In the genomic region with DNA sequence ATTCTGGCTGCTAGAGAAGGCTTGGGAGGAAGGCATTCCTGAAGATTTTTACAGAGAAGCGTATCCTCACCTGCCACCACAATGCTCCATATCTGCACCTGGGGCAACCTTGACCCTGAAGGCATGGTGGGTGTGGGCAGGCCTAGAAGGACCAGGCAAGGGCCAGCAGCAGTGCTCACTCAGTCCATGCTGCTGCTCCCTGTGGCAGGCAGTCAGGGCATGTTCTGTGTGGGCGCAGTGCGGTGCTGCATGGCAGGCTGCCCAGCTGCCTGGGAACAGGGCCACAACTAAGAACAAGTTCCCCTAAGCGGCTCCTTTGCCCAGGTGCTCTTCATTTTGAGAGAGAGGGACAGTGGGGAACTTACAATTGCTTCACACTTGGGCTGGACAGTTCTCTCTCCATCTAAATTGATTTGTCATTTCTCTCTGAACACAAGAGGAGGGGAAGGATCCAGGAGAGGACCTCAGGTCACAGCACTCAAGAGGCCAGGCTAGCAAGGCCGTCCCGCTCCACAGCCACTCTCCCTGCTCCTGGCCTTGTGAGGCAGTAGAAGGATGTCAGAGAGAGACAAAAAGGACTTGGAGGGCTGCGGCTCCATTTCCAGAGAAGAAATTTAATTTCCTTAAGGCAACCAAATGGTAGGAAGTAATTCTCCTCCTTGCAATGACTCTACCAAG, we compare ENCODE assay signal across 12 cellular contexts.
DNase-seq lines count a peak whose midpoint lies in the region; ATAC-seq and TF ChIP-seq lines count a peak whose summit lies in the region.
"Had no signal": no experiment of that assay in that cellular context is flagged by ENCODE, and none has a peak within 500 bp of the region (broad histone marks: within the 10 kb centered on the region; RNA-seq: fewer than 3 reads in every experiment).

No MANE protein-coding gene starts in this region.

- no peak for TF ChIP-seq CTCF in 22Rv1 (IDR thresholded peaks at IDR 0.05)
- no peak for TF ChIP-seq CTCF in colonic mucosa (IDR thresholded peaks at IDR 0.05)

- H3K27ac ChIP-seq in 22Rv1 (peak overlapping the region; percentile 66), colonic mucosa (no peak overlapping the region)

- H3K36me3 ChIP-seq in colonic mucosa, result no peaks in the 10 kb centered on the region

- intact Hi-C loops in colonic mucosa (cut with DNase I), result no loop called here

- H3K27me3 Mint-ChIP-seq in stimulated activated naive CD8-positive, alpha-beta T cell treated with anti-CD3 and anti-CD28 coated beads, Interleukin-15, amount 100 ng/mL, for 72 hours, result no peaks in the 10 kb centered on the region
- H3K27me3 Mint-ChIP-seq: activated naive CD8-positive, alpha-beta T cell treated with anti-CD3 and anti-CD28 coated beads for 36 hours had no signal

- ATAC-seq in stimulated activated naive CD8-positive, alpha-beta T cell treated with anti-CD3 and anti-CD28 coated beads, Interleukin-15, amount 100 ng/mL, for 72 hours, result no peak
- ATAC-seq: activated CD4-positive, CD25-positive, alpha-beta regulatory T cell treated with anti-CD3 and anti-CD28 coated beads, Interleukin-2, amount 50 U/mL, for 24 hours; GM12878 had no signal

- no peak overlapping the region for H3K9ac ChIP-seq in colonic mucosa (ENCODE audit: low read depth in 2 of 2, low read length in 2 of 2)

- H3K27ac Mint-ChIP-seq in stimulated activated naive CD8-positive, alpha-beta T cell treated with anti-CD3 and anti-CD28 coated beads, Interleukin-15, amount 100 ng/mL, for 72 hours, result no peak overlapping the region
- H3K27ac Mint-ChIP-seq: activated naive CD8-positive, alpha-beta T cell treated with anti-CD3 and anti-CD28 coated beads for 36 hours had no signal

- DNase-seq in NCI-H446 treated with DMSO at 0.1 percent for 48 hours (lab: John Stamatoyannopoulos, UW), result peak; percentile 7
- DNase-seq in fibroblast of peridontal ligament (ENCODE audit: extremely low read depth), result peak; percentile 19
- DNase-seq in middle frontal gyrus (ENCODE audit: extremely low spot score, low spot score), result peak; percentile 57
- DNase-seq in colonic mucosa, result no peak
- no peak for DNase-seq in stimulated activated naive CD8-positive, alpha-beta T cell treated with anti-CD3 and anti-CD28 coated beads, Interleukin-15, amount 100 ng/mL, for 72 hours
- DNase-seq in erythroblast (lab: John Stamatoyannopoulos, UW), result no peak
- no peak for DNase-seq in DMS153 (lab: John Stamatoyannopoulos, UW)
- DNase-seq: activated naive CD8-positive, alpha-beta T cell treated with anti-CD3 and anti-CD28 coated beads for 36 hours; NCI-H1436 had no signal

- H3K9me3 ChIP-seq in colonic mucosa, result no peaks in the 10 kb centered on the region

- TF ChIP-seq POLR2A in erythroblast (IDR thresholded peaks at IDR 0.05; ENCODE audit: low read length), result no peak

- H3K4me3 Mint-ChIP-seq in stimulated activated naive CD8-positive, alpha-beta T cell treated with anti-CD3 and anti-CD28 coated beads, Interleukin-15, amount 100 ng/mL, for 72 hours, result no peak overlapping the region
- H3K4me3 Mint-ChIP-seq: activated naive CD8-positive, alpha-beta T cell treated with anti-CD3 and anti-CD28 coated beads for 36 hours had no signal

- no peaks in the 10 kb centered on the region for H3K9me3 Mint-ChIP-seq in stimulated activated naive CD8-positive, alpha-beta T cell treated with anti-CD3 and anti-CD28 coated beads, Interleukin-15, amount 100 ng/mL, for 72 hours
- H3K9me3 Mint-ChIP-seq: activated naive CD8-positive, alpha-beta T cell treated with anti-CD3 and anti-CD28 coated beads for 36 hours had no signal

- no peaks in the 10 kb centered on the region for H3K4me1 ChIP-seq in colonic mucosa

- no peak overlapping the region for H3K4me3 ChIP-seq in colonic mucosa
- H3K4me3 ChIP-seq: GM12878 had no signal

- no peaks in the 10 kb centered on the region for H3K4me1 Mint-ChIP-seq in stimulated activated naive CD8-positive, alpha-beta T cell treated with anti-CD3 and anti-CD28 coated beads, Interleukin-15, amount 100 ng/mL, for 72 hours
- H3K4me1 Mint-ChIP-seq: activated naive CD8-positive, alpha-beta T cell treated with anti-CD3 and anti-CD28 coated beads for 36 hours had no signal

- no peaks in the 10 kb centered on the region for H3K27me3 ChIP-seq in colonic mucosa

Comparison
In these comparisons a context has a peak if more than half of its experiments do, and no peak if none do; other contexts are left out.
1. DNase-seq: peak in NCI-H446 treated with DMSO at 0.1 percent for 48 hours (single experiment), fibroblast of peridontal ligament (single experiment) and middle frontal gyrus (single experiment); none in colonic mucosa (single experiment), stimulated activated naive CD8-positive, alpha-beta T cell treated with anti-CD3 and anti-CD28 coated beads, Interleukin-15, amount 100 ng/mL, for 72 hours (0 of 2), erythroblast (0 of 2) and DMS153 (single experiment).